Comparison of ENCODE assay signal across 12 cellular contexts in genomic region chr1:1077396-1077795, GRCh38. TPM values are rescaled to one million over a fixed set of nuclear protein-coding genes. Genes with fewer than 3 reads are reported as not detected.
"Had no signal": no experiment of that assay in that cellular context is flagged by ENCODE, and none has a peak within 500 bp of the region (broad histone marks: within the 10 kb centered on the region; RNA-seq: fewer than 3 reads in every experiment).

No MANE protein-coding gene starts in this region.

RNA-seq across cellular contexts. Expression of gene RNF223, which starts 3.3 kb away (rescaled TPM):
- total RNA-seq: activated naive CD4-positive, alpha-beta T cell treated with anti-CD3 and anti-CD28 coated beads for 36 hours; activated naive CD4-positive, alpha-beta T cell treated with anti-CD3 and anti-CD28 coated beads, Interleukin-2, amount 50 U/mL, for 72 hours; activated naive CD8-positive, alpha-beta T cell treated with anti-CD3 and anti-CD28 coated beads, Interleukin-2, amount 10 ng/mL, durations not matched to agents 7 days and 5 days; activated T-helper 17 cell treated with anti-CD3 and anti-CD28 coated beads, Interleukin-2, amount 50 U/mL, for 72 hours; activated T-helper 2 cell treated with anti-CD3 and anti-CD28 coated beads, Interferon-gamma antibody, Interleukin-2, Interleukin-4, amounts not matched to agents 10 μg/mL and 5 μg/mL and 100 μg/mL, durations not matched to agents 14 hours and 24 hours and 36 hours; adrenal gland; aorta; ascending aorta; cardiac septum; cerebellum; chondrocyte had no signal
- polyA plus RNA-seq: aorta, cardiac muscle cell had no signal
